In the genomic region with DNA sequence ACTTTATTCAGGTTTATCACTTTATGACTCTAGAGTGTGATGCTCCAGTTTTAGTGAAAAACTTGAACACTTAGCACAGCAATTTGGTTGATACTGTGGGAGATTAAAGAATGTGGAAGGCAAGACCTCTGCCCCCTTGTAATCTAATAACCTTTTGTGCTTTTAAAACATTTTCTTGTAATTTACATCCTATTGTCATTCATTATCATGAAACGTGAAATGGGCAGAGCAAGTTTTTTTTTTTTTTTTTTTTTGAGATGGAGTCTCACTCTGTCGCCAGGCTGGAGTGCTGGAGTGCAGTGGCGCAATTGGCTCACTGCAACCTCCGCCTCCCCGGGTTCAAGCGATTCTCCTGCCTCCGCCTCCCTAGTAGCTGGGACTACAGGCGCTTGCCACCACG, we compare ENCODE assay signal across 1 cellular context.
TF ChIP-seq lines count a peak whose summit lies in the region.

No MANE protein-coding gene starts in this region.

TF ChIP-seq in IMR-90, 13 proteins besides CTCF, POLR2A, EP300 and RAD21 (continued from another document):
- TF ChIP-seq, protein P1, sequence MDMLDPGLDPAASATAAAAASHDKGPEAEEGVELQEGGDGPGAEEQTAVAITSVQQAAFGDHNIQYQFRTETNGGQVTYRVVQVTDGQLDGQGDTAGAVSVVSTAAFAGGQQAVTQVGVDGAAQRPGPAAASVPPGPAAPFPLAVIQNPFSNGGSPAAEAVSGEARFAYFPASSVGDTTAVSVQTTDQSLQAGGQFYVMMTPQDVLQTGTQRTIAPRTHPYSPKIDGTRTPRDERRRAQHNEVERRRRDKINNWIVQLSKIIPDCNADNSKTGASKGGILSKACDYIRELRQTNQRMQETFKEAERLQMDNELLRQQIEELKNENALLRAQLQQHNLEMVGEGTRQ (IDR thresholded peaks at IDR 0.05; ENCODE audit: low read depth, low read length), result no peak
